In genomic region chr9:121354141-121354540, GRCh38 we compare ENCODE assay signal across 1 cellular context.
TF ChIP-seq lines count a peak whose summit lies in the region.

No MANE protein-coding gene starts in this region.

TF ChIP-seq in GM12878, 131 proteins besides CTCF, POLR2A, EP300 and RAD21 (continued from another document):
- TF ChIP-seq, protein P1, sequence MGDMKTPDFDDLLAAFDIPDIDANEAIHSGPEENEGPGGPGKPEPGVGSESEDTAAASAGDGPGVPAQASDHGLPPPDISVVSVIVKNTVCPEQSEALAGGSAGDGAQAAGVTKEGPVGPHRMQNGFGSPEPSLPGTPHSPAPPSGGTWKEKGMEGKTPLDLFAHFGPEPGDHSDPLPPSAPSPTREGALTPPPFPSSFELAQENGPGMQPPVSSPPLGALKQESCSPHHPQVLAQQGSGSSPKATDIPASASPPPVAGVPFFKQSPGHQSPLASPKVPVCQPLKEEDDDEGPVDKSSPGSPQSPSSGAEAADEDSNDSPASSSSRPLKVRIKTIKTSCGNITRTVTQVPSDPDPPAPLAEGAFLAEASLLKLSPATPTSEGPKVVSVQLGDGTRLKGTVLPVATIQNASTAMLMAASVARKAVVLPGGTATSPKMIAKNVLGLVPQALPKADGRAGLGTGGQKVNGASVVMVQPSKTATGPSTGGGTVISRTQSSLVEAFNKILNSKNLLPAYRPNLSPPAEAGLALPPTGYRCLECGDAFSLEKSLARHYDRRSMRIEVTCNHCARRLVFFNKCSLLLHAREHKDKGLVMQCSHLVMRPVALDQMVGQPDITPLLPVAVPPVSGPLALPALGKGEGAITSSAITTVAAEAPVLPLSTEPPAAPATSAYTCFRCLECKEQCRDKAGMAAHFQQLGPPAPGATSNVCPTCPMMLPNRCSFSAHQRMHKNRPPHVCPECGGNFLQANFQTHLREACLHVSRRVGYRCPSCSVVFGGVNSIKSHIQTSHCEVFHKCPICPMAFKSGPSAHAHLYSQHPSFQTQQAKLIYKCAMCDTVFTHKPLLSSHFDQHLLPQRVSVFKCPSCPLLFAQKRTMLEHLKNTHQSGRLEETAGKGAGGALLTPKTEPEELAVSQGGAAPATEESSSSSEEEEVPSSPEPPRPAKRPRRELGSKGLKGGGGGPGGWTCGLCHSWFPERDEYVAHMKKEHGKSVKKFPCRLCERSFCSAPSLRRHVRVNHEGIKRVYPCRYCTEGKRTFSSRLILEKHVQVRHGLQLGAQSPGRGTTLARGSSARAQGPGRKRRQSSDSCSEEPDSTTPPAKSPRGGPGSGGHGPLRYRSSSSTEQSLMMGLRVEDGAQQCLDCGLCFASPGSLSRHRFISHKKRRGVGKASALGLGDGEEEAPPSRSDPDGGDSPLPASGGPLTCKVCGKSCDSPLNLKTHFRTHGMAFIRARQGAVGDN (IDR thresholded peaks at IDR 0.05): no peak
- TF ChIP-seq SIX5 (IDR thresholded peaks at IDR 0.05; ENCODE audit: low read depth, low read length, severe bottlenecking) (no peak), SMAD5 (IDR thresholded peaks at IDR 0.05; ENCODE audit: low read depth) (no peak), NFXL1 (IDR thresholded peaks at IDR 0.05; ENCODE audit: borderline replicate concordance) (no peak), HCFC1 (IDR thresholded peaks at IDR 0.05; ENCODE audit: low read length) (no peak), JUND (IDR thresholded peaks at IDR 0.05; ENCODE audit: low read depth, low read length) (no peak), CREM (IDR thresholded peaks at IDR 0.05; ENCODE audit: low read depth) (no peak), CREB1 (IDR thresholded peaks at IDR 0.05; ENCODE audit: low read depth) (no peak), SREBF1 (IDR thresholded peaks at IDR 0.05; ENCODE audit: low read length) (no peak), TCF3 (IDR thresholded peaks at IDR 0.05; ENCODE audit: borderline replicate concordance, insufficient read depth, low read depth, low read length) (no peak), SMARCA5 (IDR thresholded peaks at IDR 0.05) (no peak)
